Comparison of ENCODE assay signal across 8 cellular contexts in genomic region chr1:45299981-45300668, GRCh38. TPM values are rescaled to one million over a fixed set of nuclear protein-coding genes. Genes with fewer than 3 reads are reported as not detected.
A peak's percentile ranks its signal among the peaks of the same experiment; 100 is the strongest.
DNase-seq lines count a peak whose midpoint lies in the region; ATAC-seq and TF ChIP-seq lines count a peak whose summit lies in the region.

No MANE protein-coding gene starts in this region.

- H3K4me1 ChIP-seq in HAP-1: peaks cover 2% of the 10 kb centered on the region
- peaks cover 8 to 16% (median 10%) of the 10 kb centered on the region in 4 donors for H3K4me1 ChIP-seq in transverse colon

- 7% methylated on average over 3 to 4 of the region's 4 CpGs for WGBS in transverse colon (ENCODE audit: low coverage in 1 of 2), 2 donors

- TF ChIP-seq EP300 in transverse colon (IDR thresholded peaks at IDR 0.05; ENCODE audit: low read depth): no peak

- no peak overlapping the region for H3K27ac Mint-ChIP-seq in WTC11

- in situ Hi-C loops in HAP-1 (cut with MboI; ENCODE audit: low sequenced_read_pairs): loop anchor here (5.0 to 25.0 kb wide), 3 partner anchors 288 to 588 kb away; partner anchors contain the start of genes HECTD3 and UROD
- in situ Hi-C loops in transverse colon (cut with MboI; ENCODE audit: low pct_ligation_motif_present in 1 of 4, low pct_unique_long_range_greater_than_20kb in 1 of 4, low sequenced_read_pairs in 3 of 4): loop anchor here (5.0 to 25.0 kb wide), 5 partner anchors 278 to 513 kb away; partner anchors contain the start of genes BEST4 (in 2 of the 4), RPS8 (in 2 of the 4), HECTD3 (in 1 of the 4) and PTCH2 (in 1 of the 4)

- H3K9me3 Mint-ChIP-seq in WTC11: no peaks in the 10 kb centered on the region

- H3K27ac ChIP-seq in transverse colon: no peak overlapping the region

- intact Hi-C loops in transverse colon (cut with DNase I; ENCODE audit: low total_unique reads): loop anchor here (1.0 to 5.0 kb wide), 2 partner anchors 286 to 523 kb away; partner anchors contain the start of gene RPS8

- DNase-seq in BJ (ENCODE audit: low read depth): no peak
- DNase-seq in HAP-1 (ENCODE audit: low spot score in 2 of 2): peak; percentile 64 to 77
- DNase-seq in NCI-H446 (lab: John Stamatoyannopoulos, UW): peak; percentile 17 to 83
- no peak for DNase-seq in WTC11 (ENCODE audit: low spot score)
- DNase-seq in effector CD8-positive, alpha-beta T cell (lab: John Stamatoyannopoulos, UW): peak; percentile 10
- DNase-seq in middle frontal gyrus (ENCODE audit: extremely low spot score, low spot score): peak; percentile 64
- DNase-seq in transverse colon: peak; percentile 31

- no peaks in the 10 kb centered on the region for H3K27me3 Mint-ChIP-seq in WTC11 (ENCODE audit: low read depth)

- H3K27me3 ChIP-seq in BJ (ENCODE audit: control insufficient read depth, insufficient read depth, low read length) (no peaks in the 10 kb centered on the region), HAP-1 (ENCODE audit: low read depth) (no peaks in the 10 kb centered on the region), transverse colon (no peaks in the 10 kb centered on the region)

- TF ChIP-seq POLR2A in transverse colon (IDR thresholded peaks at IDR 0.05): no peak

- no peak overlapping the region; the same call in 1 of the 2 replicates for H3K4me3 Mint-ChIP-seq in WTC11

- H3K36me3 ChIP-seq in BJ (ENCODE audit: control insufficient read depth, insufficient read depth, low read length) (no peaks in the 10 kb centered on the region), HAP-1 (replicated peaks) (no peaks in the 10 kb centered on the region), transverse colon (no peaks in the 10 kb centered on the region)

- no peak overlapping the region for H3K4me3 ChIP-seq in BJ (ENCODE audit: low read depth, low read length)
- H3K4me3 ChIP-seq in HAP-1: no peak overlapping the region
- H3K4me3 ChIP-seq in transverse colon: no peak overlapping the region

- ATAC-seq in WTC11 (peak; percentile 13), GM21723 (IDR thresholded peaks at IDR 0.05; ENCODE audit: unreplicated experiment) (no peak)

- H3K9me3 ChIP-seq in HAP-1 (no peaks in the 10 kb centered on the region), transverse colon (no peaks in the 10 kb centered on the region)

- H3K4me1 Mint-ChIP-seq in WTC11: peaks cover 32% of the 10 kb centered on the region

- POLR2A ChIA-PET in BJ (lab: Charles Lee): no interaction called here
- POLR2A ChIA-PET in WTC11 (lab: Charles Lee): interaction anchor here (2.0 kb wide), 1 partner anchor 289 kb away, joined by 9 read pairs; the partner anchor contains the start of genes HECTD3 and UROD

- CTCF ChIA-PET in BJ (lab: Yijun Ruan, JAX) (interaction anchor here (0.7 to 13.5 kb wide), 13 partner anchors 15 to 833 kb away, joined by 3 to 181 read pairs (median 4); partner anchors contain the start of genes HECTD3 and UROD), WTC11 (lab: Charles Lee) (interaction anchor here (0.6 to 11.1 kb wide), 23 partner anchors 11 to 573 kb away, joined by 3 to 317 read pairs (median 3); partner anchors contain the start of genes EIF2B3, HECTD3, HPDL and MUTYH)

- no peaks in the 10 kb centered on the region for H3K36me3 Mint-ChIP-seq in WTC11

- peak; percentile 75 for TF ChIP-seq CTCF in BJ (IDR thresholded peaks at IDR 0.05; ENCODE audit: insufficient read depth, low read depth, low read length)
- TF ChIP-seq CTCF in WTC11 (IDR thresholded peaks at IDR 0.05): peak; percentile 52; the same call in 1 of the 2 replicates
- peak; percentile 69 to 77 (median 73) for TF ChIP-seq CTCF in transverse colon (IDR thresholded peaks at IDR 0.05)

TF ChIP-seq in WTC11, 78 proteins besides CTCF, POLR2A, EP300 and RAD21:
- TF ChIP-seq ZNF423 (CRISPR knock-in tag; IDR thresholded peaks at IDR 0.05) (0 out of 2 replicates have a peak, but pooled peaks have one; percentile 3), ATF3 (CRISPR knock-in tag; conservative IDR thresholded peaks at IDR 0.05) (no peak)
TF ChIP-seq in WTC11: peak in this region for 1.

RNA-seq across cellular contexts. Expression of gene HPDL, which starts 26.6 kb away (rescaled TPM):
- 0.38 and 0.56 TPM in 2 replicates for polyA plus RNA-seq in BJ (2011; rRNA removed)
- polyA minus RNA-seq in BJ (2011; rRNA and poly(A)+ RNA removed): not detected in 2 replicates
- total RNA-seq in WTC11 (2021) (24.9 to 44.0 TPM (median 27.8 TPM) in 3 replicates), transverse colon (1 to 10 TPM; 2.6 to 7.8 (median 4.3) TPM)

RNA-seq across cellular contexts. Expression of gene TOE1, which starts 39.8 kb away (rescaled TPM):
- polyA plus RNA-seq in BJ (2011; rRNA removed): 12.8 and 19.4 TPM in 2 replicates
- polyA minus RNA-seq in BJ (2011; rRNA and poly(A)+ RNA removed): 10.5 and 11.0 TPM in 2 replicates
- total RNA-seq in WTC11 (2021): 7.4 to 10.9 TPM (median 10.0 TPM) in 3 replicates
- total RNA-seq in transverse colon: 10 to 100 TPM in 3 of 4 donors, 1 to 10 TPM in 1; 4.8 to 58.7 (median 16.4) TPM

RNA-seq across cellular contexts. Expression of gene MUTYH, which starts 40.1 kb away (rescaled TPM):
- 7.4 and 11.7 TPM in 2 replicates for polyA plus RNA-seq in BJ (2011; rRNA removed)
- 6.7 and 8.5 TPM in 2 replicates for polyA minus RNA-seq in BJ (2011; rRNA and poly(A)+ RNA removed)
- total RNA-seq in WTC11 (2021) (58.3 to 67.2 TPM (median 65.7 TPM) in 3 replicates), transverse colon (10 to 100 TPM; 28.7 to 78.2 (median 49.0) TPM)

Comparison
In these comparisons a context has a peak if more than half of its experiments do, and no peak if none do; other contexts are left out.
1. DNase-seq: peak in HAP-1 (2 of 2), NCI-H446 (2 of 2), effector CD8-positive, alpha-beta T cell (single experiment), middle frontal gyrus (single experiment) and transverse colon (single experiment); none in BJ (single experiment) and WTC11 (single experiment).
2. Peak in every context shown above with its lines, with median percentiles within 50 percentile points of each other: CTCF ChIP-seq.